In the genomic region with DNA sequence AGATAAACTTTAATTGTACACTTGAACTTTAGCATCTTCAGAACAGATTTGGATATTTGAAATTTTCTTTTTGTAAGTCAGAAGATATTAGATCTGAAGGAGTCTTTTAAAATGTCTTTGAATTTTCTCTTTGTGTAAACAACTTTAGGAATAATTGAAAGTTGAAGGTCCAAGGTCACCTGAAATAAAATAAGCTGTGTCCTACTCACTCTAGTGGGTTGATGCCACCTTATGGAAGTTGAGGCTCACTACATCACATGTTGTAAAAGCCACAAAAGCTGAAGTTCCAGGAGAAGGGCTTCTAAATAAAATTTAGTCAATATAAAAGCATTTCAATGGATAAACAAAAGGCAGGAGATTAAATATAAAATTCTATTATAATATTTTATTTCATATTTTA, we compare ENCODE assay signal across 8 cellular contexts.
A peak's percentile ranks its signal among the peaks of the same experiment; 100 is the strongest.
DNase-seq lines count a peak whose midpoint lies in the region; ATAC-seq, FAIRE-seq and TF ChIP-seq lines count a peak whose summit lies in the region.

No MANE protein-coding gene starts in this region.

- no peaks in the 10 kb centered on the region for H3K4me1 ChIP-seq in cardiac muscle cell (ENCODE audit: low read depth)

- intact Hi-C loops in Right ventricle myocardium superior (cut with DNase I): no loop called here

- no peaks in the 10 kb centered on the region for H3K27me3 ChIP-seq in cardiac muscle cell

- H3K27ac ChIP-seq in cardiac muscle cell: no peak overlapping the region

- ATAC-seq in Right ventricle myocardium superior (ENCODE audit: poor library complexity) (no peak), HG02642 (IDR thresholded peaks at IDR 0.05; ENCODE audit: poor library complexity, unreplicated experiment) (peak; percentile 70)

- H3K4me3 ChIP-seq in cardiac muscle cell: no peak overlapping the region
- no peak overlapping the region for H3K4me3 ChIP-seq in epithelial cell of proximal tubule (ENCODE audit: low read depth, low read length)

- no peaks in the 10 kb centered on the region for H3K36me3 ChIP-seq in cardiac muscle cell

- no peaks in the 10 kb centered on the region for H3K9me3 ChIP-seq in cardiac muscle cell (ENCODE audit: low read depth)

- DNase-seq in cardiac muscle cell (ENCODE audit: low read depth in 1 of 2, low spot score in 1 of 2) (peak; percentile 22 to 42), Right ventricle myocardium superior (no peak), NCI-H774 (lab: John Stamatoyannopoulos, UW) (peak; percentile 37), epithelial cell of proximal tubule (ENCODE audit: low read depth) (no peak), urothelium cell line (ENCODE audit: low spot score) (peak; percentile 10), midbrain (lab: John Stamatoyannopoulos, UW) (no peak)
- no peak for DNase-seq in activated effector memory CD4-positive, alpha-beta T cell treated with anti-CD3 and anti-CD28 coated beads, Interleukin-2, amount 50 U/mL, for 16 hours

- FAIRE-seq in urothelium cell line (lab: Jason Lieb, UNC): no peak

- TF ChIP-seq CTCF in cardiac muscle cell (IDR thresholded peaks at IDR 0.05; ENCODE audit: low read depth, low read length) (peak; percentile 49), epithelial cell of proximal tubule (conservative IDR thresholded peaks at IDR 0.05; ENCODE audit: low read depth, low read length) (peak; percentile 74)

Comparison
In these comparisons a context has a peak if more than half of its experiments do, and no peak if none do; other contexts are left out.
1. DNase-seq: peak in cardiac muscle cell (2 of 2), NCI-H774 (single experiment) and urothelium cell line (single experiment); none in Right ventricle myocardium superior (single experiment), epithelial cell of proximal tubule (single experiment), activated effector memory CD4-positive, alpha-beta T cell treated with anti-CD3 and anti-CD28 coated beads, Interleukin-2, amount 50 U/mL, for 16 hours (single experiment) and midbrain (single experiment).